Comparison of ENCODE assay signal across 29 cellular contexts in genomic region chr6:40414617-40415016, GRCh38.
"Had no signal": no experiment of that assay in that cellular context is flagged by ENCODE, and none has a peak within 500 bp of the region (broad histone marks: within the 10 kb centered on the region; RNA-seq: fewer than 3 reads in every experiment).

No MANE protein-coding gene starts in this region.

- H3K36me3 ChIP-seq: neural progenitor cell, neutrophil, right lobe of liver, spleen, suprapubic skin, tibial artery, transverse colon, upper lobe of left lung, vagina had no signal

- H3K4me1 ChIP-seq: parathyroid adenoma, right lobe of liver, spleen, suprapubic skin, testis, tibial artery, transverse colon, upper lobe of left lung, vagina had no signal

- H2AFZ ChIP-seq: neural progenitor cell, parathyroid adenoma had no signal

- H3K27ac ChIP-seq: neural progenitor cell, neutrophil, parathyroid adenoma, psoas muscle, right lobe of liver, skin epidermis, spleen, suprapubic skin, testis, tibial artery, transverse colon, upper lobe of left lung, vagina had no signal

- H3K9me3 ChIP-seq: neutrophil, psoas muscle, right lobe of liver, spleen, suprapubic skin, testis, tibial artery, transverse colon, upper lobe of left lung, vagina had no signal

- ATAC-seq: naive thymus-derived CD4-positive, alpha-beta T cell; natural killer cell; psoas muscle; right cardiac atrium; right lobe of liver; stimulated activated memory B cell treated with anti-CD40 and anti-IgM and Interleukin-4, amounts not matched to agents 10 μg/mL and 1 μg/mL and 100 μg/mL, for 72 hours; stimulated activated naive CD8-positive, alpha-beta T cell treated with anti-CD3 and anti-CD28 coated beads, Interleukin-15, amount 100 ng/mL, for 72 hours; stimulated activated naive CD8-positive, alpha-beta T cell treated with anti-CD3 and anti-CD28 coated beads, Interleukin-15, Interleukin-2, amounts not matched to agents 100 U/mL and 50 U/mL, for 24 hours had no signal

- FAIRE-seq: urothelium cell line had no signal

- DNase-seq: naive thymus-derived CD4-positive, alpha-beta T cell; natural killer cell; nucleus accumbens; psoas muscle; right cardiac atrium; right lobe of liver; spleen; stimulated activated CD4-positive, alpha-beta T cell treated with anti-CD3 and anti-CD28 coated beads, Interleukin-12 subunit alpha, Interleukin-12 subunit beta, amount 100 ng/mL, for 4 hours; stimulated activated CD4-positive, alpha-beta T cell treated with anti-CD3 and anti-CD28 coated beads, Interleukin-1b, Interleukin-23, amount 100 ng/mL, for 48 hours; stimulated activated CD4-positive, alpha-beta T cell treated with anti-CD3 and anti-CD28 coated beads, Interleukin-4, amount 100 ng/mL, for 1 hour; stimulated activated CD4-positive, alpha-beta T cell treated with anti-CD3 and anti-CD28 coated beads, Interleukin-4, amount 100 ng/mL, for 4 hours; stimulated activated CD8-positive, alpha-beta memory T cell treated with anti-CD3 and anti-CD28 coated beads, Interleukin-4, amount 100 ng/mL, for 48 hours; stimulated activated naive CD4-positive, alpha-beta T cell; stimulated activated naive CD8-positive, alpha-beta T cell treated with anti-CD3 and anti-CD28 coated beads, Interleukin-15, amount 100 ng/mL, for 72 hours; stimulated activated naive CD8-positive, alpha-beta T cell treated with anti-CD3 and anti-CD28 coated beads, Interleukin-15, Interleukin-2, amounts not matched to agents 100 U/mL and 50 U/mL, for 24 hours; substantia nigra; testis; transverse colon; upper lobe of left lung had no signal

- H3K4me3 ChIP-seq: neural progenitor cell, psoas muscle, right lobe of liver, skin epidermis, smooth muscle cell, spleen, suprapubic skin, testis, tibial artery, transverse colon, upper lobe of left lung, vagina had no signal

- H3K4me2 ChIP-seq: neural progenitor cell, smooth muscle cell had no signal

- H3K9ac ChIP-seq: neural progenitor cell, parathyroid adenoma had no signal

- H3K79me2 ChIP-seq: parathyroid adenoma had no signal

- H3K27me3 ChIP-seq: neural progenitor cell, neutrophil, right lobe of liver, spleen, suprapubic skin, testis, transverse colon, upper lobe of left lung, vagina had no signal
